8 cellular contexts compared by ENCODE assay signal in the genomic region with DNA sequence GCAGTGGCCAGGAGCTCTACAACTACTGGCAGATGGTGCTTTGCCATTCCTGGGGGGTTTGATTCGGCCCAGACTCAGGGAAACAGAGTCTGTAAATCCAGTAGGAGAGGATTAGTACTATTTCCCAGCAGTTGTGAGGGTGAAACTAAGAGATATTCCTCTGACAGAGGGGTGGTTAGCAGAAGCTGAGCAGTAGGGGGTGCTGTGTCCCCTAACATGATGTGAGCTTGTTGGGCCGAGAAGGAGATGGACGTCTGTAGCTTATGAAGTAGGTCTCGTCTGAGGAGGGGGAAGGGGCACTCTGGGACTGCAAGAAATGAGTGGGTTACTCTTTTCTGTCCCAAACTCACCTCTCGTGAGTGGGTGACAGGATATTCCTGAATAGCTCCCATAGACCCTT.
DNase-seq lines count a peak whose midpoint lies in the region; ATAC-seq and TF ChIP-seq lines count a peak whose summit lies in the region.

No MANE protein-coding gene starts in this region.

- H3K9me3 ChIP-seq in stomach (no peaks in the 10 kb centered on the region), gastroesophageal sphincter (no peaks in the 10 kb centered on the region)

- intact Hi-C loops in stomach (cut with DNase I; ENCODE audit: low total_unique reads) = no loop called here

- H3K27me3 ChIP-seq in foreskin keratinocyte = no peaks in the 10 kb centered on the region
- no peaks in the 10 kb centered on the region for H3K27me3 ChIP-seq in stomach
- H3K27me3 ChIP-seq in gastroesophageal sphincter = no peaks in the 10 kb centered on the region

- H3K4me3 ChIP-seq in stomach (no peak overlapping the region), gastroesophageal sphincter (no peak overlapping the region)

- ATAC-seq in GM19025 (IDR thresholded peaks at IDR 0.05; ENCODE audit: low read depth, unreplicated experiment) = peak; percentile 84
- ATAC-seq in HG03064 (IDR thresholded peaks at IDR 0.05; ENCODE audit: low read depth, unreplicated experiment) = peak; percentile 87
- ATAC-seq in foreskin keratinocyte = no peak
- ATAC-seq in gastroesophageal sphincter = no peak

- peak; percentile 53 for DNase-seq in COLO668 (lab: John Stamatoyannopoulos, UW; ENCODE audit: unreplicated experiment)
- peak; percentile 44 for DNase-seq in NOMO-1 treated with dmso at 0.1 percent for 144 hours (lab: John Stamatoyannopoulos, UW; ENCODE audit: unreplicated experiment)
- DNase-seq in foreskin keratinocyte = peak in 1 of 2 donors; percentile 29
- DNase-seq in stomach = peak; percentile 62
- no peak for DNase-seq in activated gamma-delta T cell treated with Interleukin-2 at 50 U/mL for 16 hours

- TF ChIP-seq POLR2A in stomach (IDR thresholded peaks at IDR 0.05) (no peak), gastroesophageal sphincter (IDR thresholded peaks at IDR 0.05) (no peak)

- TF ChIP-seq EP300 in stomach (IDR thresholded peaks at IDR 0.05) = no peak
- no peak for TF ChIP-seq EP300 in gastroesophageal sphincter (IDR thresholded peaks at IDR 0.05)

- H3K4me1 ChIP-seq in foreskin keratinocyte (peaks cover 4% of the 10 kb centered on the region), stomach (peaks cover 0 to 8% (median 3%) of the 10 kb centered on the region in 4 donors), gastroesophageal sphincter (no peaks in the 10 kb centered on the region)

- WGBS in stomach, 5 donors = 22 to 30% (median 26%) methylated on average over 5 of the region's 5 CpGs
- 47% methylated on average over 5 of the region's 5 CpGs; no CpG with 5 or more reads in 1 of the 2 donors for WGBS in gastroesophageal sphincter (ENCODE audit: low coverage in 1 of 2), 2 donors

- no peak overlapping the region for H3K27ac ChIP-seq in foreskin keratinocyte
- H3K27ac ChIP-seq in stomach = no peak overlapping the region
- H3K27ac ChIP-seq in gastroesophageal sphincter = no peak overlapping the region

- TF ChIP-seq CTCF in foreskin keratinocyte (conservative IDR thresholded peaks at IDR 0.05) (peak; percentile 65), stomach (IDR thresholded peaks at IDR 0.05) (peak in 5 of 7 experiments; percentile 19 to 44 (median 38)), gastroesophageal sphincter (IDR thresholded peaks at IDR 0.05) (peak in 1 of 4 experiments; percentile 37)

- H3K36me3 ChIP-seq in stomach (no peaks in the 10 kb centered on the region), gastroesophageal sphincter (no peaks in the 10 kb centered on the region)

Comparison
In these comparisons a context has a peak if more than half of its experiments do, and no peak if none do; other contexts are left out.
1. ATAC-seq: peak in GM19025 (single experiment) and HG03064 (single experiment); none in foreskin keratinocyte (single experiment) and gastroesophageal sphincter (single experiment).